15 cellular contexts compared by ENCODE assay signal in the genomic region with DNA sequence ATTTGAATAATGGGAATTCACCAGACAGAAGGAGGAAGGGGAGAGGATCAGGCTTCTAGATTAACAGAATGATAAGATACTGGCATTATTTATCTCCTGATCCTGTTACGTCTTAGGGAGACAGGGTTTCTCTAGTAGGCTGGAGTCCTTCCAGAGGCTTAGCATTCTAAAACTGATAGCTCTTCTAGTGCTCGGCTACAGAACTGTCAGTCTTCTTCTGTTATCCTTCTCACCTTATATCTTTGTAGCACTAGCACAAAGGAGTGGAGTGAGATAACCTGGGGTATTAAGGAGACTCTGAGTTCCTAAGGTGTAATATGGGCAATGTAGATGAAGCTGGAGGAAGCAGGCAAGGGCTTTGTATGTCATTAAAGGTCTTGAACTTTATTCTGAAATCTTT.
"Had no signal": no experiment of that assay in that cellular context is flagged by ENCODE, and none has a peak within 500 bp of the region (broad histone marks: within the 10 kb centered on the region; RNA-seq: fewer than 3 reads in every experiment).

No MANE protein-coding gene starts in this region.

- H3K9me3 Mint-ChIP-seq: activated naive CD8-positive, alpha-beta T cell treated with anti-CD3 and anti-CD28 coated beads, Interleukin-2, amount 10 ng/mL, durations not matched to agents 7 days and 5 days; natural killer cell; stimulated activated naive CD8-positive, alpha-beta T cell treated with anti-CD3 and anti-CD28 coated beads, Interleukin-15, amount 100 ng/mL, for 72 hours had no signal

- H3K4me1 ChIP-seq: breast epithelium, upper lobe of right lung had no signal

- DNase-seq: activated CD4-positive, alpha-beta T cell treated with anti-CD3 and anti-CD28 coated beads, Interleukin-2, amount 50 U/mL, for 48 hours; activated CD8-positive, alpha-beta memory T cell treated with anti-CD3 and anti-CD28 coated beads, Interleukin-2, amount 10 ng/mL, durations not matched to agents 7 days and 5 days; activated naive CD4-positive, alpha-beta T cell; activated naive CD8-positive, alpha-beta T cell treated with anti-CD3 and anti-CD28 coated beads, Interleukin-2, amount 10 ng/mL, durations not matched to agents 7 days and 5 days; aorta; islet precursor cell; mammary epithelial cell; natural killer cell; right cardiac atrium; small intestine; stimulated activated naive CD8-positive, alpha-beta T cell treated with anti-CD3 and anti-CD28 coated beads, Interleukin-15, amount 100 ng/mL, for 72 hours; T-helper 1 cell; upper lobe of right lung had no signal

- H3K27me3 Mint-ChIP-seq: activated CD8-positive, alpha-beta memory T cell treated with anti-CD3 and anti-CD28 coated beads, Interleukin-2, amount 10 ng/mL, durations not matched to agents 7 days and 5 days; activated naive CD8-positive, alpha-beta T cell treated with anti-CD3 and anti-CD28 coated beads, Interleukin-2, amount 10 ng/mL, durations not matched to agents 7 days and 5 days; stimulated activated naive CD8-positive, alpha-beta T cell treated with anti-CD3 and anti-CD28 coated beads, Interleukin-15, amount 100 ng/mL, for 72 hours had no signal

- H3K27ac Mint-ChIP-seq: activated CD8-positive, alpha-beta memory T cell treated with anti-CD3 and anti-CD28 coated beads, Interleukin-2, amount 10 ng/mL, durations not matched to agents 7 days and 5 days; activated naive CD8-positive, alpha-beta T cell treated with anti-CD3 and anti-CD28 coated beads, Interleukin-2, amount 10 ng/mL, durations not matched to agents 7 days and 5 days; natural killer cell had no signal

- ATAC-seq: activated CD8-positive, alpha-beta memory T cell treated with anti-CD3 and anti-CD28 coated beads, Interleukin-2, amount 10 ng/mL, durations not matched to agents 7 days and 5 days; natural killer cell; stimulated activated naive CD8-positive, alpha-beta T cell treated with anti-CD3 and anti-CD28 coated beads, Interleukin-15, amount 100 ng/mL, for 72 hours; upper lobe of right lung had no signal

- FAIRE-seq: small intestine had no signal

- H3K36me3 Mint-ChIP-seq: natural killer cell had no signal

- H3K4me3 ChIP-seq: breast epithelium, upper lobe of right lung had no signal

- H3K4me3 Mint-ChIP-seq: activated CD8-positive, alpha-beta memory T cell treated with anti-CD3 and anti-CD28 coated beads, Interleukin-2, amount 10 ng/mL, durations not matched to agents 7 days and 5 days; activated naive CD8-positive, alpha-beta T cell treated with anti-CD3 and anti-CD28 coated beads, Interleukin-2, amount 10 ng/mL, durations not matched to agents 7 days and 5 days; natural killer cell; stimulated activated naive CD8-positive, alpha-beta T cell treated with anti-CD3 and anti-CD28 coated beads, Interleukin-15, amount 100 ng/mL, for 72 hours had no signal

- H3K4me1 Mint-ChIP-seq: activated naive CD8-positive, alpha-beta T cell treated with anti-CD3 and anti-CD28 coated beads, Interleukin-2, amount 10 ng/mL, durations not matched to agents 7 days and 5 days; natural killer cell had no signal

- H3K27me3 ChIP-seq: breast epithelium, upper lobe of right lung had no signal

- H3K36me3 ChIP-seq: breast epithelium had no signal

- H3K9me3 ChIP-seq: breast epithelium, upper lobe of right lung had no signal

- H3K27ac ChIP-seq: breast epithelium, upper lobe of right lung, VCaP had no signal
